Comparison of ENCODE assay signal across 17 cellular contexts in the genomic region with DNA sequence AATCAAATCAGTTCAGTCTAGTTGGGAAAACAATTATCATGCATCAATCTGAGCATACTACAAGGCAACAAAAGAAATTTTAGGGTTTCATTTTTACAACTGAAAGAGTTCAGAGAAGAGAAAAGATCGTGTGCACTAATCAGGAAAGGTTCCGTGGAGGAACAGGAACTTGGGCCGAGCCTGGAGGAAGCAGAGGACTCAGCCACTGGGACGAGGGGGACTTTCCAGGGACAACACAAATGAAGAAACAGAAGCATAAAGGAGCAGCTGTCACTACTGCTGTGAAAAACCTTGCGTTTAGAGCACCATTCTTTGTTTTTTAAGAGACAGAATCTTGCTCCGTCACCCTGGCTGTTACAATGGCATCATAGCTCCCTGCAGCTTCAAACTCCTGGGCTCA.
"Had no signal": no experiment of that assay in that cellular context is flagged by ENCODE, and none has a peak within 500 bp of the region (broad histone marks: within the 10 kb centered on the region; RNA-seq: fewer than 3 reads in every experiment).

No MANE protein-coding gene starts in this region.

- H3K4me1 ChIP-seq: parathyroid adenoma had no signal

- H3K9ac ChIP-seq: neural progenitor cell, parathyroid adenoma had no signal

- FAIRE-seq: bronchial epithelial cell had no signal

- H3K36me3 Mint-ChIP-seq: neural progenitor cell had no signal

- H3K27ac Mint-ChIP-seq: activated naive CD8-positive, alpha-beta T cell treated with anti-CD3 and anti-CD28 coated beads, Interleukin-2, amount 50 U/mL, for 24 hours; activated T-helper 17 cell treated with anti-CD3 and anti-CD28 coated beads, Interleukin-2, amount 50 U/mL, for 72 hours; neural progenitor cell; T-helper 2 cell treated with Interferon-gamma antibody and Interleukin-4, amounts not matched to agents 5 μg/mL and 100 μg/mL, for 36 hours had no signal

- DNase-seq: activated naive CD4-positive, alpha-beta T cell treated with Interleukin-2 at 50 U/mL for 16 hours; activated naive CD8-positive, alpha-beta T cell treated with anti-CD3 and anti-CD28 coated beads, Interleukin-2, amount 50 U/mL, for 24 hours; aorta; dorsolateral prefrontal cortex; heart right ventricle; left colon; lower lobe of right lung; midbrain; stimulated activated CD4-positive, alpha-beta T cell treated with anti-CD3 and anti-CD28 coated beads, Interleukin-1b, Interleukin-23, amount 100 ng/mL, for 48 hours; thyroid gland had no signal

- H3K4me3 ChIP-seq: dorsolateral prefrontal cortex, gastroesophageal sphincter, heart right ventricle, lower lobe of right lung, neural progenitor cell, thyroid gland had no signal

- H3K4me1 Mint-ChIP-seq: activated T-helper 17 cell treated with anti-CD3 and anti-CD28 coated beads, Interleukin-2, amount 50 U/mL, for 72 hours had no signal

- H3K36me3 ChIP-seq: gastroesophageal sphincter, heart right ventricle, lower lobe of right lung, neural progenitor cell, thyroid gland had no signal

- H3K27ac ChIP-seq: lower lobe of right lung, neural progenitor cell, parathyroid adenoma had no signal

- H3K27me3 Mint-ChIP-seq: activated naive CD8-positive, alpha-beta T cell treated with anti-CD3 and anti-CD28 coated beads, Interleukin-2, amount 50 U/mL, for 24 hours; activated T-helper 17 cell treated with anti-CD3 and anti-CD28 coated beads, Interleukin-2, amount 50 U/mL, for 72 hours had no signal

- ATAC-seq: activated CD4-positive, CD25-positive, alpha-beta regulatory T cell treated with anti-CD3 and anti-CD28 coated beads, Interleukin-2, amount 50 U/mL, for 24 hours; activated naive CD8-positive, alpha-beta T cell treated with anti-CD3 and anti-CD28 coated beads, Interleukin-2, amount 50 U/mL, for 24 hours; activated T-helper 17 cell treated with anti-CD3 and anti-CD28 coated beads, Interleukin-2, amount 50 U/mL, for 72 hours; gastroesophageal sphincter; heart right ventricle; left colon; lower lobe of right lung had no signal

- H3K4me3 Mint-ChIP-seq: activated naive CD8-positive, alpha-beta T cell treated with anti-CD3 and anti-CD28 coated beads, Interleukin-2, amount 50 U/mL, for 24 hours; activated T-helper 17 cell treated with anti-CD3 and anti-CD28 coated beads, Interleukin-2, amount 50 U/mL, for 72 hours; neural progenitor cell; T-helper 2 cell treated with Interferon-gamma antibody and Interleukin-4, amounts not matched to agents 5 μg/mL and 100 μg/mL, for 36 hours had no signal

- H3K9me3 ChIP-seq: gastroesophageal sphincter, heart right ventricle, lower lobe of right lung, thyroid gland had no signal

- H3K9me3 Mint-ChIP-seq: activated naive CD8-positive, alpha-beta T cell treated with anti-CD3 and anti-CD28 coated beads, Interleukin-2, amount 50 U/mL, for 24 hours; activated T-helper 17 cell treated with anti-CD3 and anti-CD28 coated beads, Interleukin-2, amount 50 U/mL, for 72 hours; neural progenitor cell had no signal

- H2AFZ ChIP-seq: neural progenitor cell, parathyroid adenoma had no signal

- H3K27me3 ChIP-seq: dorsolateral prefrontal cortex, gastroesophageal sphincter, heart right ventricle, neural progenitor cell, thyroid gland had no signal

- H3K4me2 ChIP-seq: neural progenitor cell had no signal

- H3K79me2 ChIP-seq: parathyroid adenoma had no signal
